1 cellular context compared by ENCODE assay signal in genomic region chr3:30344288-30344687, GRCh38.
TF ChIP-seq lines count a peak whose summit lies in the region.

No MANE protein-coding gene starts in this region.

TF ChIP-seq in IMR-90, 13 proteins besides CTCF, POLR2A, EP300 and RAD21:
- no peak for TF ChIP-seq NFE2L2 (IDR thresholded peaks at IDR 0.05; ENCODE audit: low read depth, low read length)
- no peak for TF ChIP-seq MAFK (IDR thresholded peaks at IDR 0.05; ENCODE audit: low read depth, low read length)
- TF ChIP-seq RCOR1 (IDR thresholded peaks at IDR 0.05; ENCODE audit: insufficient replicate concordance, low read length): no peak
- no peak for TF ChIP-seq FOS (IDR thresholded peaks at IDR 0.05; ENCODE audit: low read depth, low read length)
- TF ChIP-seq SMC3 (IDR thresholded peaks at IDR 0.05; ENCODE audit: low read depth, low read length): no peak
- TF ChIP-seq MAZ (IDR thresholded peaks at IDR 0.05; ENCODE audit: borderline replicate concordance, low read depth, low read length): no peak
- no peak for TF ChIP-seq CEBPB (IDR thresholded peaks at IDR 0.05; ENCODE audit: low read depth, low read length)
- TF ChIP-seq ELK1 (IDR thresholded peaks at IDR 0.05; ENCODE audit: borderline replicate concordance, low read depth, low read length): no peak
- no peak for TF ChIP-seq MXI1 (IDR thresholded peaks at IDR 0.05; ENCODE audit: borderline replicate concordance, low read depth, low read length)
- no peak for TF ChIP-seq BHLHE40 (IDR thresholded peaks at IDR 0.05; ENCODE audit: low read depth, low read length)
- TF ChIP-seq RFX5 (IDR thresholded peaks at IDR 0.05; ENCODE audit: low read depth, low read length): no peak
- no peak for TF ChIP-seq USF2 (IDR thresholded peaks at IDR 0.05; ENCODE audit: low read depth, low read length)
TF ChIP-seq in IMR-90: peak in this region for 0.
